In genomic region chr14:28765907-28766504, GRCh38 we compare ENCODE assay signal across 9 cellular contexts. TPM values are rescaled to one million over a fixed set of nuclear protein-coding genes. Genes with fewer than 3 reads are reported as not detected.
DNase-seq lines count a peak whose midpoint lies in the region; ATAC-seq and TF ChIP-seq lines count a peak whose summit lies in the region.
"Had no signal": no experiment of that assay in that cellular context is flagged by ENCODE, and none has a peak within 500 bp of the region (broad histone marks: within the 10 kb centered on the region; RNA-seq: fewer than 3 reads in every experiment).

No MANE protein-coding gene starts in this region.

- POLR2A ChIA-PET in activated B cell treated with CpG ODN at 0.5 μM for 24 hours (lab: Charles Lee), result no interaction called here

- 4 to 6% methylated on average over 34 of the region's 34 CpGs for WGBS in aorta, 2 donors
- 6 to 7% methylated on average over 33 to 34 of the region's 34 CpGs for WGBS in thyroid gland, 2 donors

- H3K4me2 ChIP-seq in Karpas-422 (ENCODE audit: low read depth, low read length, poor library complexity, severe bottlenecking), result no peak overlapping the region

- H3K9me3 ChIP-seq in aorta (ENCODE audit: control insufficient read depth, low read length) (peaks cover 4% of the 10 kb centered on the region), thyroid gland (no peaks in the 10 kb centered on the region), Karpas-422 (ENCODE audit: low read length) (peaks cover 63% of the 10 kb centered on the region)

- H2AFZ ChIP-seq in Karpas-422 (ENCODE audit: low read length), result no peak overlapping the region

- no peaks in the 10 kb centered on the region for H3K36me3 ChIP-seq in aorta (ENCODE audit: control insufficient read depth in 1 of 2, insufficient read depth in 2 of 2, low read length in 1 of 2)
- H3K36me3 ChIP-seq in thyroid gland, result no peaks in the 10 kb centered on the region
- no peaks in the 10 kb centered on the region for H3K36me3 ChIP-seq in Karpas-422 (ENCODE audit: insufficient read depth, low read length)

- no peak overlapping the region for H3K27ac Mint-ChIP-seq in stimulated activated naive CD8-positive, alpha-beta T cell treated with anti-CD3 and anti-CD28 coated beads, Interleukin-15, Interleukin-2, amounts not matched to agents 100 ng/mL and 50 ng/mL, for 24 hours
- peak overlapping the region; percentile 24 for H3K27ac Mint-ChIP-seq in activated B cell treated with CpG ODN at 0.5 μM for 24 hours

- no peaks in the 10 kb centered on the region for H4K20me1 ChIP-seq in Karpas-422 (ENCODE audit: insufficient read depth, low read depth, low read length)

- H3K4me3 ChIP-seq in aorta (ENCODE audit: low read length in 2 of 2) (peak overlapping the region; percentile 16 to 35), thyroid gland (replicated peaks in 1 of 3) (peak overlapping the region in 1 of 3 donors; percentile 12), Karpas-422 (ENCODE audit: low read length) (no peak overlapping the region)

- peaks cover 10% of the 10 kb centered on the region for H3K4me1 Mint-ChIP-seq in stimulated activated naive CD8-positive, alpha-beta T cell treated with anti-CD3 and anti-CD28 coated beads, Interleukin-15, Interleukin-2, amounts not matched to agents 100 ng/mL and 50 ng/mL, for 24 hours (ENCODE audit: low read depth)
- peaks cover 12% of the 10 kb centered on the region for H3K4me1 Mint-ChIP-seq in activated B cell treated with CpG ODN at 0.5 μM for 24 hours

- ATAC-seq in stimulated activated naive CD8-positive, alpha-beta T cell treated with anti-CD3 and anti-CD28 coated beads, Interleukin-15, Interleukin-2, amounts not matched to agents 100 U/mL and 50 U/mL, for 24 hours, result no peak
- no peak for ATAC-seq in activated B cell treated with CpG ODN at 0.5 μM for 24 hours (ENCODE audit: low read depth)
- ATAC-seq in left colon, result peak; percentile 16
- no peak for ATAC-seq in aorta (ENCODE audit: low FRiP score)

- no peak for TF ChIP-seq CTCF in activated B cell treated with CpG ODN at 0.5 μM for 24 hours (IDR thresholded peaks at IDR 0.05)
- TF ChIP-seq CTCF in thyroid gland (IDR thresholded peaks at IDR 0.05), result no peak

- H3K27me3 ChIP-seq in aorta (ENCODE audit: control insufficient read depth in 1 of 2, insufficient read depth in 2 of 2, low read length in 1 of 2), result peaks cover 0 to 3% of the 10 kb centered on the region in 2 donors
- peaks cover 68% of the 10 kb centered on the region for H3K27me3 ChIP-seq in thyroid gland
- H3K27me3 ChIP-seq in Karpas-422 (ENCODE audit: low read length), result no peaks in the 10 kb centered on the region

- intact Hi-C loops in activated B cell treated with CpG ODN at 0.5 μM for 24 hours (cut with micrococcal nuclease), result no loop called here
- intact Hi-C loops in left colon (cut with DNase I, micrococcal nuclease), result no loop called here
- intact Hi-C loops in aorta (cut with DNase I), result no loop called here
- intact Hi-C loops in thyroid gland (cut with DNase I), result no loop called here

- no peak overlapping the region for H3K27ac ChIP-seq in aorta (ENCODE audit: low read depth in 1 of 2, low read length in 2 of 2)
- H3K27ac ChIP-seq in thyroid gland, result no peak overlapping the region
- H3K27ac ChIP-seq in Karpas-422 (ENCODE audit: low read length), result no peak overlapping the region

- H3K9ac ChIP-seq in Karpas-422 (ENCODE audit: low read length), result no peak overlapping the region

- no peak for DNase-seq in stimulated activated naive CD8-positive, alpha-beta T cell treated with anti-CD3 and anti-CD28 coated beads, Interleukin-15, Interleukin-2, amounts not matched to agents 100 U/mL and 50 U/mL, for 24 hours
- DNase-seq in activated B cell treated with CpG ODN at 0.5 μM for 24 hours, result no peak
- no peak for DNase-seq in left colon
- DNase-seq in aorta, result no peak
- no peak for DNase-seq in thyroid gland
- DNase-seq in Karpas-422, result no peak
- DNase-seq in DMS153 treated with DMSO at 0.1 percent for 48 hours (lab: John Stamatoyannopoulos, UW; ENCODE audit: unreplicated experiment), result no peak

- CTCF ChIA-PET in activated B cell treated with CpG ODN at 0.5 μM for 24 hours (lab: Charles Lee), result no interaction called here

- no peaks in the 10 kb centered on the region for H3K79me2 ChIP-seq in Karpas-422 (ENCODE audit: low read length)

- H3K27me3 Mint-ChIP-seq in stimulated activated naive CD8-positive, alpha-beta T cell treated with anti-CD3 and anti-CD28 coated beads, Interleukin-15, Interleukin-2, amounts not matched to agents 100 ng/mL and 50 ng/mL, for 24 hours, result peaks cover 75% of the 10 kb centered on the region
- H3K27me3 Mint-ChIP-seq in activated B cell treated with CpG ODN at 0.5 μM for 24 hours, result peaks cover 60% of the 10 kb centered on the region

- TF ChIP-seq POLR2A in thyroid gland (IDR thresholded peaks at IDR 0.05), result no peak

- no peaks in the 10 kb centered on the region for H3K36me3 Mint-ChIP-seq in stimulated activated naive CD8-positive, alpha-beta T cell treated with anti-CD3 and anti-CD28 coated beads, Interleukin-15, Interleukin-2, amounts not matched to agents 100 ng/mL and 50 ng/mL, for 24 hours (ENCODE audit: low read depth)
- peaks cover 4% of the 10 kb centered on the region for H3K36me3 Mint-ChIP-seq in activated B cell treated with CpG ODN at 0.5 μM for 24 hours (ENCODE audit: low read depth)

- H3K4me1 ChIP-seq in aorta (ENCODE audit: control insufficient read depth in 1 of 2, insufficient read depth in 2 of 2, low read length in 2 of 2) (no peaks in the 10 kb centered on the region), thyroid gland (peaks cover 12 to 14% of the 10 kb centered on the region in 2 donors), Karpas-422 (ENCODE audit: low read length) (no peaks in the 10 kb centered on the region)

- no peaks in the 10 kb centered on the region for H3K9me2 ChIP-seq in Karpas-422 (replicated peaks; ENCODE audit: insufficient read depth, low read length)

- peaks cover 13% of the 10 kb centered on the region for H3K9me3 Mint-ChIP-seq in stimulated activated naive CD8-positive, alpha-beta T cell treated with anti-CD3 and anti-CD28 coated beads, Interleukin-15, Interleukin-2, amounts not matched to agents 100 ng/mL and 50 ng/mL, for 24 hours
- peaks cover 2% of the 10 kb centered on the region for H3K9me3 Mint-ChIP-seq in activated B cell treated with CpG ODN at 0.5 μM for 24 hours

- peak overlapping the region; percentile 30 for H3K4me3 Mint-ChIP-seq in stimulated activated naive CD8-positive, alpha-beta T cell treated with anti-CD3 and anti-CD28 coated beads, Interleukin-15, Interleukin-2, amounts not matched to agents 100 ng/mL and 50 ng/mL, for 24 hours
- H3K4me3 Mint-ChIP-seq in activated B cell treated with CpG ODN at 0.5 μM for 24 hours, result peak overlapping the region; percentile 69

RNA-seq across cellular contexts. Expression of gene FOXG1, which starts 0.6 kb away (rescaled TPM):
- total RNA-seq in activated B cell treated with CpG ODN at 0.5 μM for 24 hours (not detected in 2 replicates), left colon (not detected), aorta (not detected), thyroid gland (under 1 TPM in 2 of 4 donors, not detected in 2; 0.11 to 0.13 TPM)
- not detected for polyA plus RNA-seq in aorta
- not detected in 2 replicates for total RNA-seq in Karpas-422 (2014; rRNA removed; shearing (Covaris generic); ENCODE audit: low replicate concordance)
- total RNA-seq: activated CD8-positive, alpha-beta memory T cell treated with anti-CD3 and anti-CD28 coated beads for 36 hours had no signal
